Comparison of ENCODE assay signal across 8 cellular contexts in genomic region chr5:56816546-56817081, GRCh38. TPM values are rescaled to one million over a fixed set of nuclear protein-coding genes. Genes with fewer than 3 reads are reported as not detected.
A peak's percentile ranks its signal among the peaks of the same experiment; 100 is the strongest.
DNase-seq lines count a peak whose midpoint lies in the region; ATAC-seq and TF ChIP-seq lines count a peak whose summit lies in the region.

No MANE protein-coding gene starts in this region.

- H3K36me3 ChIP-seq in PC-3 (ENCODE audit: low read depth, low read length) (no peaks in the 10 kb centered on the region), tibial artery (no peaks in the 10 kb centered on the region)

- ATAC-seq in GM18909 (IDR thresholded peaks at IDR 0.05; ENCODE audit: poor library complexity, unreplicated experiment), result peak; percentile 51
- ATAC-seq in HG03108 (IDR thresholded peaks at IDR 0.05; ENCODE audit: unreplicated experiment), result peak; percentile 40
- peak; percentile 26 for ATAC-seq in PC-3

- H2AFZ ChIP-seq in PC-3 (ENCODE audit: low read length), result peak overlapping the region; percentile 74

- peak in 12 of 14 donors; percentile 17 to 77 (median 60) for DNase-seq in C1 segment of cervical spinal cord (lab: John Stamatoyannopoulos, UW)
- peak; percentile 53 for DNase-seq in PC-3
- DNase-seq in activated T-helper 2 cell treated with anti-CD3 and anti-CD28 coated beads, Interferon-gamma antibody, Interleukin-2, Interleukin-4, amounts not matched to agents 10 μg/mL and 5 μg/mL and 100 μg/mL, durations not matched to agents 14 hours and 24 hours and 36 hours (ENCODE audit: low spot score), result peak; percentile 69
- DNase-seq in fibroblast of pulmonary artery (ENCODE audit: low read depth), result peak; percentile 49
- peak; percentile 68 for DNase-seq in nephron progenitor cell
- DNase-seq in tibial artery, result peak; percentile 50 to 73

- H3K9ac ChIP-seq in PC-3 (ENCODE audit: low read length), result peak overlapping the region; percentile 65

- H3K4me2 ChIP-seq in PC-3 (ENCODE audit: low read length), result peak overlapping the region; percentile 91

- H3K79me2 ChIP-seq in PC-3 (ENCODE audit: low read length), result peaks cover 57% of the 10 kb centered on the region

- H3K27ac Mint-ChIP-seq in activated T-helper 2 cell treated with anti-CD3 and anti-CD28 coated beads, Interferon-gamma antibody, Interleukin-2, Interleukin-4, amounts not matched to agents 10 μg/mL and 5 μg/mL and 100 μg/mL, durations not matched to agents 14 hours and 24 hours and 36 hours, result peak overlapping the region; percentile 88
- H3K27ac Mint-ChIP-seq in nephron progenitor cell, result peak overlapping the region; percentile 57

- H3K4me3 Mint-ChIP-seq in activated T-helper 2 cell treated with anti-CD3 and anti-CD28 coated beads, Interferon-gamma antibody, Interleukin-2, Interleukin-4, amounts not matched to agents 10 μg/mL and 5 μg/mL and 100 μg/mL, durations not matched to agents 14 hours and 24 hours and 36 hours (ENCODE audit: low read depth), result peak overlapping the region; percentile 87
- H3K4me3 Mint-ChIP-seq in nephron progenitor cell, result peak overlapping the region; percentile 87

- no TSS peak for BruUV-seq in PC-3 (replicated peaks; lab: Mats Ljungman, UMichigan)

- no peaks in the 10 kb centered on the region for H3K9me3 Mint-ChIP-seq in activated T-helper 2 cell treated with anti-CD3 and anti-CD28 coated beads, Interferon-gamma antibody, Interleukin-2, Interleukin-4, amounts not matched to agents 10 μg/mL and 5 μg/mL and 100 μg/mL, durations not matched to agents 14 hours and 24 hours and 36 hours
- H3K9me3 Mint-ChIP-seq in nephron progenitor cell, result no peaks in the 10 kb centered on the region

- POLR2A ChIA-PET in PC-3 (lab: Charles Lee; ENCODE audit: unreplicated experiment), result no interaction called here

- no peaks in the 10 kb centered on the region for H3F3A ChIP-seq in PC-3 (ENCODE audit: low read length, unreplicated experiment)

- H3K9me2 ChIP-seq in PC-3 (replicated peaks; ENCODE audit: low read length), result no peaks in the 10 kb centered on the region

- H3K4me3 ChIP-seq in PC-3 (ENCODE audit: low read length) (peak overlapping the region; percentile 69), fibroblast of pulmonary artery (replicated peaks; ENCODE audit: low read depth, low read length) (peak overlapping the region; percentile 74), tibial artery (peak overlapping the region; percentile 62 to 91)

- H3K27ac ChIP-seq in PC-3 (ENCODE audit: low read length) (peak overlapping the region; percentile 43), tibial artery (peak overlapping the region; percentile 82 to 85)

- H3K4me1 Mint-ChIP-seq in activated T-helper 2 cell treated with anti-CD3 and anti-CD28 coated beads, Interferon-gamma antibody, Interleukin-2, Interleukin-4, amounts not matched to agents 10 μg/mL and 5 μg/mL and 100 μg/mL, durations not matched to agents 14 hours and 24 hours and 36 hours (ENCODE audit: low read depth), result peaks cover 48% of the 10 kb centered on the region
- H3K4me1 Mint-ChIP-seq in nephron progenitor cell, result peaks cover 36% of the 10 kb centered on the region

- peaks cover 6% of the 10 kb centered on the region for H3K4me1 ChIP-seq in PC-3 (ENCODE audit: insufficient read depth, low read length)
- peaks cover 0 to 34% (median 5%) of the 10 kb centered on the region in 4 donors for H3K4me1 ChIP-seq in tibial artery

- H3K27me3 Mint-ChIP-seq in activated T-helper 2 cell treated with anti-CD3 and anti-CD28 coated beads, Interferon-gamma antibody, Interleukin-2, Interleukin-4, amounts not matched to agents 10 μg/mL and 5 μg/mL and 100 μg/mL, durations not matched to agents 14 hours and 24 hours and 36 hours (ENCODE audit: low read depth), result peaks cover 6% of the 10 kb centered on the region
- H3K27me3 Mint-ChIP-seq in nephron progenitor cell (ENCODE audit: low read depth, poor library complexity), result peaks cover 18% of the 10 kb centered on the region

- H4K20me1 ChIP-seq in PC-3 (ENCODE audit: low read length), result no peaks in the 10 kb centered on the region

- TF ChIP-seq CTCF in PC-3 (conservative IDR thresholded peaks at IDR 0.05; ENCODE audit: low read depth, low read length) (no peak), fibroblast of pulmonary artery (IDR thresholded peaks at IDR 0.05; ENCODE audit: low read length, missing control alignments) (no peak), nephron progenitor cell (IDR thresholded peaks at IDR 0.05) (no peak), tibial artery (IDR thresholded peaks at IDR 0.05) (no peak)

- H3K27me3 ChIP-seq in PC-3 (ENCODE audit: low read length), result no peaks in the 10 kb centered on the region
- no peaks in the 10 kb centered on the region for H3K27me3 ChIP-seq in tibial artery

- CTCF ChIA-PET in PC-3 (lab: Charles Lee), result no interaction called here

- intact Hi-C loops in PC-3 (cut with micrococcal nuclease) (loop anchor here (5.0 kb wide), 1 partner anchor 544 kb away; no protein-coding TSS in a partner anchor), tibial artery (cut with DNase I; ENCODE audit: low total_unique reads) (loop anchor here (5.0 to 10.0 kb wide), 3 partner anchors 91 to 822 kb away; partner anchors contain the start of genes IL6ST and SETD9)
- intact Hi-C loops in activated T-helper 2 cell treated with anti-CD3 and anti-CD28 coated beads, Interferon-gamma antibody, Interleukin-2, Interleukin-4, amounts not matched to agents 10 μg/mL and 5 μg/mL and 100 μg/mL, durations not matched to agents 14 hours and 24 hours and 36 hours (cut with micrococcal nuclease), result loop anchor here (1.0 to 5.0 kb wide), 9 partner anchors 104 to 819 kb away; no protein-coding TSS in a partner anchor

- H3K36me3 Mint-ChIP-seq in activated T-helper 2 cell treated with anti-CD3 and anti-CD28 coated beads, Interferon-gamma antibody, Interleukin-2, Interleukin-4, amounts not matched to agents 10 μg/mL and 5 μg/mL and 100 μg/mL, durations not matched to agents 14 hours and 24 hours and 36 hours (ENCODE audit: low read depth), result peaks cover 16% of the 10 kb centered on the region
- H3K36me3 Mint-ChIP-seq in nephron progenitor cell (ENCODE audit: low read depth), result peaks cover 10% of the 10 kb centered on the region

- H3K9me3 ChIP-seq in PC-3 (ENCODE audit: low read length) (no peaks in the 10 kb centered on the region), tibial artery (no peaks in the 10 kb centered on the region)

RNA-seq across cellular contexts. Expression of gene MAP3K1, which starts 1.3 kb away (rescaled TPM):
- total RNA-seq in PC-3 (2014; rRNA removed), result 4.2 and 5.7 TPM in 2 replicates
- total RNA-seq in activated T-helper 2 cell treated with anti-CD3 and anti-CD28 coated beads, Interferon-gamma antibody, Interleukin-2, Interleukin-4, amounts not matched to agents 10 μg/mL and 5 μg/mL and 100 μg/mL, durations not matched to agents 14 hours and 24 hours and 36 hours, result 19.9 and 20.7 TPM in 2 replicates

Comparison
In these comparisons a context has a peak if more than half of its experiments do, and no peak if none do; other contexts are left out.
1. Peak in every context shown above with its lines: DNase-seq, ATAC-seq, H3K4me3 ChIP-seq and H3K27ac ChIP-seq.